ENCODE assay signal across 7 cellular contexts in genomic region chr6:134181251-134181650, GRCh38.
DNase-seq lines count a peak whose midpoint lies in the region; ATAC-seq, FAIRE-seq and TF ChIP-seq lines count a peak whose summit lies in the region.
"Not testable (repeated sequence)": the region's sequence is repeated elsewhere in the genome, so short reads cannot be mapped to it uniquely, and the experiment has no call there.

No MANE protein-coding gene starts in this region.

- not testable (repeated sequence) for H3K9me2 ChIP-seq in GM23338 (ENCODE audit: insufficient read depth); OCI-LY7 (ENCODE audit: insufficient read depth, low read length)

- intact Hi-C loops in OCI-LY7 (cut with micrococcal nuclease; ENCODE audit: unreplicated experiment): not testable (repeated sequence)

- not testable (repeated sequence) for BruUV-seq in OCI-LY7 (replicated peaks; lab: Mats Ljungman, UMichigan)

- H3K4me1 ChIP-seq in GM23338 (ENCODE audit: insufficient read depth): peaks cover 48% of the 10 kb centered on the region
- peaks cover 23% of the 10 kb centered on the region for H3K4me1 ChIP-seq in OCI-LY7 (ENCODE audit: insufficient read depth, low read length, poor library complexity, severe bottlenecking)
- H3K4me1 ChIP-seq in H1 (replicated peaks in 1 of 4; ENCODE audit: control insufficient read depth in 3 of 4, insufficient read depth in 4 of 4, low read length in 3 of 4): peaks cover 8 to 20% (median 9%) of the 10 kb centered on the region in 4 experiments; a peak in 6 of 7 replicates
- H3K4me1 ChIP-seq in neutrophil (ENCODE audit: control insufficient read depth in 1 of 2, insufficient read depth in 1 of 2, low read depth in 1 of 2, low read length in 1 of 2): peaks cover 34 to 44% of the 10 kb centered on the region in 2 experiments

- not testable (repeated sequence) for H3K9me3 Mint-ChIP-seq in GM23338; activated naive CD4-positive, alpha-beta T cell treated with anti-CD3 and anti-CD28 coated beads, Interleukin-2, amount 50 U/mL, for 24 hours

- not testable (repeated sequence) for H4K5ac ChIP-seq in H1 (ENCODE audit: insufficient read length, low read depth, low read length)

- H2BK20ac ChIP-seq in H1 (ENCODE audit: low read length): 0 out of 2 replicates have a peak overlapping the region, but pooled peaks have one; percentile 24

- H3K27me3 ChIP-seq in GM23338 (ENCODE audit: insufficient read depth) (peaks cover 16% of the 10 kb centered on the region), H1 (replicated peaks in 1 of 4; ENCODE audit: control insufficient read depth in 3 of 4, extremely low read depth in 1 of 4, insufficient read depth in 3 of 4, low read length in 3 of 4) (peaks cover 0 to 14% (median 10%) of the 10 kb centered on the region in 4 experiments; a peak in 6 of 7 replicates)
- H3K27me3 ChIP-seq in neutrophil: not testable (repeated sequence)

- TF ChIP-seq RAD21 in H1 (IDR thresholded peaks at IDR 0.05 in 1 of 2, conservative IDR thresholded peaks at IDR 0.05 in 1 of 2; ENCODE audit: low read depth in 2 of 2, low read length in 2 of 2): not testable (repeated sequence)

- H3K18ac ChIP-seq in H1 (ENCODE audit: extremely low read depth, low read length): not testable (repeated sequence)

- H3K36me3 ChIP-seq in GM23338 (ENCODE audit: insufficient read depth); OCI-LY7 (ENCODE audit: insufficient read depth, low read length); H1 (ENCODE audit: control insufficient read depth in 2 of 4, insufficient read depth in 4 of 4, low read length in 3 of 4); neutrophil: not testable (repeated sequence)

- H3K23me2 ChIP-seq in H1 (ENCODE audit: low read depth, low read length): not testable (repeated sequence)

- H3K79me2 ChIP-seq in GM23338 (replicated peaks; ENCODE audit: insufficient read depth); OCI-LY7 (ENCODE audit: insufficient read depth, low read depth, low read length); H1 (ENCODE audit: control insufficient read depth in 1 of 2, insufficient read depth in 2 of 2, low read length in 2 of 2): not testable (repeated sequence)

- 90% methylated on average over 8 of the region's 8 CpGs; no CpG with 5 or more reads in 1 of the 2 experiments for WGBS in H1 (ENCODE audit: extremely low coverage in 1 of 2, insufficient coverage in 1 of 2, insufficient read length in 1 of 2, insufficient replicate concordance in 2 of 2, low coverage in 1 of 2, low lambda C conversion rate in 2 of 2, missing lambda C conversion rate in 1 of 2), 2 experiments

- TF ChIP-seq EP300 in H1 (IDR thresholded peaks at IDR 0.05; ENCODE audit: borderline replicate concordance in 1 of 2, low read depth in 2 of 2, low read length in 2 of 2): not testable (repeated sequence)

- H3K9me3 ChIP-seq in OCI-LY7 (ENCODE audit: low read length); H1 (ENCODE audit: insufficient read depth in 2 of 2, low read depth in 1 of 2, low read length in 1 of 2); neutrophil: not testable (repeated sequence)

- H3K4me2 ChIP-seq in GM23338; OCI-LY7 (ENCODE audit: low read length); H1 (ENCODE audit: insufficient read depth in 1 of 2, low read depth in 2 of 2, low read length in 2 of 2): not testable (repeated sequence)

- H4K8ac ChIP-seq in H1 (ENCODE audit: extremely low read depth, insufficient read depth, low read length): peak overlapping the region; percentile 12; the same call in 1 of the 2 replicates

- peak overlapping the region; percentile 80; the same call in 1 of the 2 replicates for H3K27ac Mint-ChIP-seq in GM23338
- peak overlapping the region; percentile 60 for H3K27ac Mint-ChIP-seq in activated naive CD4-positive, alpha-beta T cell treated with anti-CD3 and anti-CD28 coated beads, Interleukin-2, amount 50 U/mL, for 24 hours

- H3K4me3 ChIP-seq in GM23338; OCI-LY7 (ENCODE audit: low read depth, low read length, poor library complexity, severe bottlenecking); H1 (ENCODE audit: extremely low read depth in 1 of 4, insufficient read depth in 2 of 4, low read depth in 3 of 4, low read length in 4 of 4); neutrophil (ENCODE audit: low read depth in 1 of 2, low read length in 1 of 2): not testable (repeated sequence)

- H3K27me3 Mint-ChIP-seq in GM23338 (ENCODE audit: insufficient read depth, low read depth, poor library complexity): peaks cover 12% of the 10 kb centered on the region
- H3K27me3 Mint-ChIP-seq in activated naive CD4-positive, alpha-beta T cell treated with anti-CD3 and anti-CD28 coated beads, Interleukin-2, amount 50 U/mL, for 24 hours: not testable (repeated sequence)

- CTCF ChIA-PET in OCI-LY7 (lab: Charles Lee; ENCODE audit: unreplicated experiment): not testable (repeated sequence)
- CTCF ChIA-PET in H1 (lab: Charles Lee; ENCODE audit: partially characterized antibody): interaction anchor here (0.5 to 2.5 kb wide), 7 partner anchors 62 to 648 kb away, joined by 3 to 7 read pairs (median 3); no protein-coding TSS in a partner anchor

- H2BK120ac ChIP-seq in H1 (replicated peaks; ENCODE audit: low read depth, low read length): not testable (repeated sequence)

- FAIRE-seq in H1 (lab: Jason Lieb, UNC): not testable (repeated sequence)

- H2AK5ac ChIP-seq in H1 (ENCODE audit: low read depth, low read length): not testable (repeated sequence)

- H3K27ac ChIP-seq in GM23338 (ENCODE audit: low read depth); OCI-LY7 (ENCODE audit: low read depth, low read length, poor library complexity, severe bottlenecking); H1 (ENCODE audit: low read depth, low read length): not testable (repeated sequence)
- H3K27ac ChIP-seq in angular gyrus (ENCODE audit: low read depth, low read length) (peak overlapping the region; percentile 13), neutrophil (peak overlapping the region; percentile 25), temporal lobe (ENCODE audit: low read depth, low read length) (peak overlapping the region; percentile 50)

- H3K9ac ChIP-seq in H1 (replicated peaks in 1 of 4; ENCODE audit: extremely low read depth in 1 of 4, low read depth in 3 of 4, low read length in 3 of 4): not testable (repeated sequence)

- DNase-seq in GM23338 (ENCODE audit: low spot score); OCI-LY7 (ENCODE audit: low spot score); H1 (ENCODE audit: low read depth in 1 of 2, low spot score in 2 of 2): not testable (repeated sequence)

- not testable (repeated sequence) for H3K4me3 Mint-ChIP-seq in GM23338; activated naive CD4-positive, alpha-beta T cell treated with anti-CD3 and anti-CD28 coated beads, Interleukin-2, amount 50 U/mL, for 24 hours

- H3K14ac ChIP-seq in H1 (ENCODE audit: insufficient read length): not testable (repeated sequence)

- H3F3A ChIP-seq in GM23338 (replicated peaks; ENCODE audit: low read depth): not testable (repeated sequence)

- not testable (repeated sequence) for H3K36me3 Mint-ChIP-seq in GM23338 (ENCODE audit: low read depth); activated naive CD4-positive, alpha-beta T cell treated with anti-CD3 and anti-CD28 coated beads, Interleukin-2, amount 50 U/mL, for 24 hours

- H2BK15ac ChIP-seq in H1 (ENCODE audit: low read length): not testable (repeated sequence)

- H4K91ac ChIP-seq in H1 (replicated peaks; ENCODE audit: insufficient read length, low read length): not testable (repeated sequence)

- H3K4me1 Mint-ChIP-seq in GM23338: peaks cover 38% of the 10 kb centered on the region
- peaks cover 27% of the 10 kb centered on the region for H3K4me1 Mint-ChIP-seq in activated naive CD4-positive, alpha-beta T cell treated with anti-CD3 and anti-CD28 coated beads, Interleukin-2, amount 50 U/mL, for 24 hours

- ATAC-seq in GM23338: not testable (repeated sequence)

- not testable (repeated sequence) for H4K20me1 ChIP-seq in GM23338 (replicated peaks; ENCODE audit: insufficient read depth); OCI-LY7 (ENCODE audit: insufficient read depth, low read length); H1 (replicated peaks in 1 of 2; ENCODE audit: control insufficient read depth in 1 of 2, insufficient read depth in 2 of 2, low read length in 2 of 2)

- H3K56ac ChIP-seq in H1 (replicated peaks; ENCODE audit: insufficient read length, low read depth, low read length): not testable (repeated sequence)

- H2AFZ ChIP-seq in GM23338 (peak overlapping the region; percentile 75; the same call in 1 of the 2 replicates), OCI-LY7 (ENCODE audit: low read length) (peak overlapping the region; percentile 2; the same call in 1 of the 2 replicates)
- not testable (repeated sequence) for H2AFZ ChIP-seq in H1 (ENCODE audit: low read length)

- H3K79me1 ChIP-seq in H1 (ENCODE audit: low read depth, low read length): not testable (repeated sequence)

- not testable (repeated sequence) for TF ChIP-seq CTCF in GM23338 (conservative IDR thresholded peaks at IDR 0.05; ENCODE audit: low read depth in 2 of 2); OCI-LY7 (conservative IDR thresholded peaks at IDR 0.05; ENCODE audit: low read length); H1 (IDR thresholded peaks at IDR 0.05; ENCODE audit: control extremely low read depth in 1 of 3, insufficient read depth in 1 of 3, low read depth in 1 of 3, low read length in 3 of 3); neutrophil (IDR thresholded peaks at IDR 0.05)

- POLR2A ChIA-PET in OCI-LY7 (lab: Charles Lee): interaction anchor here (0.6 to 1.3 kb wide), 4 partner anchors 52 to 333 kb away, joined by 3 read pairs; no protein-coding TSS in a partner anchor
- POLR2A ChIA-PET in H1 (lab: Charles Lee; ENCODE audit: partially characterized antibody): not testable (repeated sequence)

- not testable (repeated sequence) for H3K4ac ChIP-seq in H1 (replicated peaks; ENCODE audit: insufficient read length, low read depth, low read length)

- H3K23ac ChIP-seq in H1 (ENCODE audit: insufficient read length): not testable (repeated sequence)

- not testable (repeated sequence) for TF ChIP-seq POLR2A in H1 (IDR thresholded peaks at IDR 0.05; ENCODE audit: control extremely low read depth in 1 of 2, low read depth in 2 of 2, low read length in 2 of 2)

- H2BK12ac ChIP-seq in H1 (ENCODE audit: low read depth, low read length): not testable (repeated sequence)

- not testable (repeated sequence) for H2BK5ac ChIP-seq in H1 (ENCODE audit: low read depth, low read length)
